In genomic region chr14:94036328-94037167, GRCh38 we compare ENCODE assay signal across 8 cellular contexts. TPM values are rescaled to one million over a fixed set of nuclear protein-coding genes. Genes with fewer than 3 reads are reported as not detected.
A peak's percentile ranks its signal among the peaks of the same experiment; 100 is the strongest.
DNase-seq lines count a peak whose midpoint lies in the region; ATAC-seq, FAIRE-seq and TF ChIP-seq lines count a peak whose summit lies in the region.

No MANE protein-coding gene starts in this region.

- H3F3A ChIP-seq in MM.1S (ENCODE audit: insufficient read depth, low read length): no peaks in the 10 kb centered on the region

- H3K27me3 Mint-ChIP-seq in immature natural killer cell (ENCODE audit: low read depth in 3 of 3): peaks cover 0 to 1% (median 1%) of the 10 kb centered on the region in 3 donors

- H2AFZ ChIP-seq in MM.1S (ENCODE audit: low read length): no peak overlapping the region
- H2AFZ ChIP-seq in K562 (ENCODE audit: low read depth, low read length): no peak overlapping the region

- no TSS peak for BruUV-seq in K562 (replicated peaks; lab: Mats Ljungman, UMichigan)

- peak overlapping the region in 1 of 6 donors; percentile 4 for H3K27ac Mint-ChIP-seq in immature natural killer cell

- no peak overlapping the region for H3K4me3 ChIP-seq in HAP-1
- H3K4me3 ChIP-seq in MM.1S (ENCODE audit: low read length): no peak overlapping the region
- no peak overlapping the region for H3K4me3 ChIP-seq in K562

- H3K4me1 ChIP-seq in HAP-1 (no peaks in the 10 kb centered on the region), MM.1S (ENCODE audit: low read length) (no peaks in the 10 kb centered on the region), K562 (replicated peaks in 1 of 2; ENCODE audit: control insufficient read depth in 2 of 2, insufficient read depth in 2 of 2, low read length in 2 of 2) (no peaks in the 10 kb centered on the region)

- no peak overlapping the region for H3K9ac ChIP-seq in MM.1S (ENCODE audit: low read length)
- H3K9ac ChIP-seq in K562 (ENCODE audit: insufficient read depth in 1 of 2, low read depth in 2 of 2, low read length in 2 of 2): no peak overlapping the region

- H3K27me3 ChIP-seq in HAP-1 (ENCODE audit: low read depth): no peaks in the 10 kb centered on the region
- no peaks in the 10 kb centered on the region for H3K27me3 ChIP-seq in MM.1S (replicated peaks; ENCODE audit: insufficient read depth, low read length)
- H3K27me3 ChIP-seq in K562 (ENCODE audit: control insufficient read depth in 2 of 2, insufficient read depth in 2 of 2, low read length in 2 of 2): peaks cover 4 to 24% of the 10 kb centered on the region in 2 experiments; a peak in 4 of 5 replicates

- H3K4me2 ChIP-seq in MM.1S (ENCODE audit: low read depth, low read length) (no peak overlapping the region), K562 (ENCODE audit: insufficient read depth, low read length) (no peak overlapping the region)

- peak; percentile 33 to 71 for TF ChIP-seq RAD21 in K562 (CRISPR knock-in tag; conservative IDR thresholded peaks at IDR 0.05 in 1 of 2, IDR thresholded peaks at IDR 0.05 in 1 of 2)

- TF ChIP-seq EP300 in K562 (IDR thresholded peaks at IDR 0.05; ENCODE audit: low read length): no peak

- no peak overlapping the region for H3K4me3 Mint-ChIP-seq in immature natural killer cell

- no peaks in the 10 kb centered on the region for H3K9me1 ChIP-seq in K562 (ENCODE audit: control insufficient read depth, insufficient read depth, low read length)

- no peaks in the 10 kb centered on the region for H3K9me2 ChIP-seq in MM.1S (replicated peaks; ENCODE audit: insufficient read depth, low read length)

- no peak for TF ChIP-seq POLR2A in K562 (conservative IDR thresholded peaks at IDR 0.05)

- H3K27ac ChIP-seq in MM.1S (ENCODE audit: low read length): no peak overlapping the region
- H3K27ac ChIP-seq in K562 (ENCODE audit: extremely low read depth, low read depth, low read length): no peak overlapping the region

- FAIRE-seq in K562 (lab: Jason Lieb, UNC): peak; percentile 67

- no peaks in the 10 kb centered on the region for H3K9me3 Mint-ChIP-seq in immature natural killer cell

- H3K9me3 ChIP-seq in HAP-1 (no peaks in the 10 kb centered on the region), MM.1S (replicated peaks; ENCODE audit: insufficient read depth, low read length) (no peaks in the 10 kb centered on the region), K562 (replicated peaks; ENCODE audit: control insufficient read depth, insufficient read depth, low read depth, low read length) (no peaks in the 10 kb centered on the region)

- intact Hi-C loops in K562 (cut with micrococcal nuclease): loop anchor here (1.0 kb wide), 1 partner anchor 100 kb away; no protein-coding TSS in a partner anchor

- CTCF ChIA-PET in K562 (lab: Yijun Ruan, JAX; ENCODE audit: low intra/inter-chr PET ratio): interaction anchor here (1.1 to 2.9 kb wide), 4 partner anchors 96 to 145 kb away, joined by 3 to 16 read pairs (median 4); no protein-coding TSS in a partner anchor

- WGBS in K562 (ENCODE audit: insufficient coverage, low coverage, missing lambda C conversion rate): 10% methylated on average over 12 of the region's 12 CpGs

- H4K20me1 ChIP-seq in MM.1S (ENCODE audit: insufficient read depth, low read length): no peaks in the 10 kb centered on the region
- H4K20me1 ChIP-seq in K562 (replicated peaks; ENCODE audit: control insufficient read depth, insufficient read depth, low read length): no peaks in the 10 kb centered on the region; the same call in 1 of the 2 replicates

- DNase-seq in GM10266 (ENCODE audit: extremely low spot score) (peak; percentile 79), HAP-1 (ENCODE audit: low spot score in 2 of 2) (peak; percentile 54 to 88), MM.1S (peak; percentile 58), UCSD-AML1 (lab: John Stamatoyannopoulos, UW; ENCODE audit: unreplicated experiment) (peak; percentile 79), K562 (ENCODE audit: extremely low read depth in 1 of 4, low spot score in 3 of 4) (peak; percentile 65 to 70 (median 68)), immature natural killer cell (peak; percentile 67 to 73 (median 70)), cerebellar nuclear complex (lab: John Stamatoyannopoulos, UW) (no peak)
- peak; percentile 54 to 68 (median 66) for DNase-seq in stimulated activated CD4-positive, alpha-beta T cell treated with anti-CD3 and anti-CD28 coated beads, Interleukin-1b, Interleukin-23, amount 100 ng/mL, for 24 hours (ENCODE audit: low read depth in 4 of 4, low spot score in 1 of 4)

- no peaks in the 10 kb centered on the region for H3K36me3 Mint-ChIP-seq in immature natural killer cell

- H3K36me3 ChIP-seq in HAP-1 (replicated peaks): no peaks in the 10 kb centered on the region
- H3K36me3 ChIP-seq in MM.1S (replicated peaks; ENCODE audit: insufficient read depth, low read length): no peaks in the 10 kb centered on the region
- H3K36me3 ChIP-seq in K562 (ENCODE audit: control insufficient read depth, insufficient read depth, low read length): no peaks in the 10 kb centered on the region

- peak; percentile 97 for ATAC-seq in K562

- in situ Hi-C loops in HAP-1 (cut with MboI; ENCODE audit: low sequenced_read_pairs): loop anchor here (5.0 kb wide), 1 partner anchor 101 kb away; no protein-coding TSS in a partner anchor
- in situ Hi-C loops in K562 (cut with MboI): loop anchor here (5.0 kb wide), 1 partner anchor 101 kb away; no protein-coding TSS in a partner anchor

- POLR2A ChIA-PET in K562 (lab: Yijun Ruan, JAX): interaction anchor here (1.0 kb wide), 2 partner anchors 9 to 125 kb away, joined by 3 to 5 read pairs; no protein-coding TSS in a partner anchor

- H3K4me1 Mint-ChIP-seq in immature natural killer cell: peaks cover 0 to 2% of the 10 kb centered on the region in 2 donors

- TF ChIP-seq CTCF in GM10266 (IDR thresholded peaks at IDR 0.05; ENCODE audit: control insufficient read depth, insufficient read depth, low read depth, missing control alignments) (peak; percentile 80), MM.1S (IDR thresholded peaks at IDR 0.05; ENCODE audit: low read length) (peak; percentile 71), K562 (IDR thresholded peaks at IDR 0.05 in 2 of 3, conservative IDR thresholded peaks at IDR 0.05 in 1 of 3; ENCODE audit: insufficient read depth in 2 of 3, low read depth in 1 of 3, low read length in 3 of 3) (peak; percentile 80 to 84 (median 84))

- no peaks in the 10 kb centered on the region for H3K79me2 ChIP-seq in MM.1S (ENCODE audit: low read length)
- no peaks in the 10 kb centered on the region for H3K79me2 ChIP-seq in K562 (ENCODE audit: control insufficient read depth, insufficient read depth, low read length)

RNA-seq across cellular contexts. Expression of gene OTUB2, which starts 10.4 kb away (rescaled TPM):
- 0.12 and 0.72 TPM in 2 replicates for total RNA-seq in K562 (2011; cell fraction: chromatin; rRNA removed; ENCODE audit: low replicate concordance)
- total RNA-seq in K562 (2011; cell fraction: nucleolus; rRNA removed): 0.26 and 1.0 TPM in 2 replicates
- total RNA-seq in K562 (2011; cell fraction: nucleoplasm; rRNA removed): 0.22 and 0.38 TPM in 2 replicates
- total RNA-seq in K562 (2014; rRNA removed) (0.23 and 0.24 TPM in 2 replicates), K562 (2014; rRNA removed; fragmentation: Illumina TruSeq; extraction: Trizol) (0.07 and 0.35 TPM in 2 replicates), K562 (2015; rRNA removed; fragmentation: Illumina TruSeq; extraction: Trizol) (0.11 and 0.15 TPM in 2 replicates), K562 (2021) (0.31 and 0.34 TPM in 2 replicates)
- polyA plus RNA-seq in K562 (2011; rRNA removed) (0.11 and 0.20 TPM in 2 replicates), K562 (2014; fragmentation: Illumina TruSeq; extraction: Trizol) (0.15 and 0.21 TPM in 2 replicates), K562 (2014; fragmentation: Nextera tagmentation; extraction: Ambion mirVana) (under 1 TPM; 0.01 to 0.08 TPM), K562 (2014; rRNA removed) (0.08 and 0.26 TPM in 2 replicates), immature natural killer cell (under 1 TPM in 2 of 3 donors, not detected in 1; 0.22 to 0.33 TPM)
- 0.09 and 0.12 TPM in 2 replicates for polyA plus RNA-seq in K562 (2011; cell fraction: cytosol; rRNA removed)
- 0.18 and 0.33 TPM in 2 replicates for polyA plus RNA-seq in K562 (2011; cell fraction: nucleus; rRNA removed)
- polyA plus RNA-seq in K562 (2012): 0.21 and 0.28 TPM in 2 replicates
- 0.18 and 0.46 TPM in 2 replicates for polyA minus RNA-seq in K562 (2011; rRNA and poly(A)+ RNA removed)
- 0.67 TPM in 1 of 2 replicates, not detected in the other for polyA minus RNA-seq in K562 (2011; cell fraction: cytosol; rRNA and poly(A)+ RNA removed)
- 0.22 and 0.40 TPM in 2 replicates for polyA minus RNA-seq in K562 (2011; cell fraction: nucleus; rRNA and poly(A)+ RNA removed)

RNA-seq across cellular contexts. Expression of gene CCDC197, which starts 39.4 kb away (rescaled TPM):
- total RNA-seq in K562 (2011; cell fraction: chromatin; rRNA removed; ENCODE audit: low replicate concordance): not detected in 2 replicates
- not detected in 2 replicates for total RNA-seq in K562 (2011; cell fraction: nucleolus; rRNA removed)
- not detected in 2 replicates for total RNA-seq in K562 (2011; cell fraction: nucleoplasm; rRNA removed)
- total RNA-seq in K562 (2014; rRNA removed): not detected in 2 replicates
- total RNA-seq in K562 (2014; rRNA removed; fragmentation: Illumina TruSeq; extraction: Trizol): not detected in 2 replicates
- not detected in 2 replicates for total RNA-seq in K562 (2015; rRNA removed; fragmentation: Illumina TruSeq; extraction: Trizol)
- total RNA-seq in K562 (2021): not detected in 2 replicates
- polyA plus RNA-seq in K562 (2011; rRNA removed): not detected in 2 replicates
- polyA plus RNA-seq in K562 (2011; cell fraction: cytosol; rRNA removed): not detected in 2 replicates
- not detected in 2 replicates for polyA plus RNA-seq in K562 (2011; cell fraction: nucleus; rRNA removed)
- not detected in 2 replicates for polyA plus RNA-seq in K562 (2012)
- polyA plus RNA-seq in K562 (2014; fragmentation: Illumina TruSeq; extraction: Trizol): not detected in 2 replicates
- not detected for polyA plus RNA-seq in K562 (2014; fragmentation: Nextera tagmentation; extraction: Ambion mirVana)
- polyA plus RNA-seq in K562 (2014; rRNA removed): not detected in 2 replicates
- not detected in 2 replicates for polyA minus RNA-seq in K562 (2011; rRNA and poly(A)+ RNA removed)
- not detected in 2 replicates for polyA minus RNA-seq in K562 (2011; cell fraction: cytosol; rRNA and poly(A)+ RNA removed)
- not detected in 2 replicates for polyA minus RNA-seq in K562 (2011; cell fraction: nucleus; rRNA and poly(A)+ RNA removed)
- polyA plus RNA-seq in immature natural killer cell: not detected

RNA-seq across cellular contexts. Expression of gene DDX24, which starts 44.5 kb away (rescaled TPM):
- total RNA-seq in K562 (2011; cell fraction: chromatin; rRNA removed; ENCODE audit: low replicate concordance): 39.3 and 70.0 TPM in 2 replicates
- total RNA-seq in K562 (2011; cell fraction: nucleolus; rRNA removed): 36.2 TPM in 2 replicates
- 33.4 and 34.7 TPM in 2 replicates for total RNA-seq in K562 (2011; cell fraction: nucleoplasm; rRNA removed)
- total RNA-seq in K562 (2014; rRNA removed) (98.3 and 104 TPM in 2 replicates), K562 (2014; rRNA removed; fragmentation: Illumina TruSeq; extraction: Trizol) (129 and 139 TPM in 2 replicates), K562 (2015; rRNA removed; fragmentation: Illumina TruSeq; extraction: Trizol) (122 and 125 TPM in 2 replicates), K562 (2021) (118 and 127 TPM in 2 replicates)
- polyA plus RNA-seq in K562 (2011; rRNA removed) (95.7 and 98.6 TPM in 2 replicates), K562 (2014; fragmentation: Illumina TruSeq; extraction: Trizol) (139 and 175 TPM in 2 replicates), K562 (2014; fragmentation: Nextera tagmentation; extraction: Ambion mirVana) (100 to 1,000 TPM in 1 of 2 experiments, 10 to 100 TPM in 1; 95.1 to 136 TPM), K562 (2014; rRNA removed) (67.4 and 82.4 TPM in 2 replicates), immature natural killer cell (100 to 1,000 TPM in 2 of 3 donors, 10 to 100 TPM in 1; 60.8 to 208 (median 114) TPM)
- polyA plus RNA-seq in K562 (2011; cell fraction: cytosol; rRNA removed): 61.5 and 65.0 TPM in 2 replicates
- polyA plus RNA-seq in K562 (2011; cell fraction: nucleus; rRNA removed): 76.7 and 77.4 TPM in 2 replicates
- polyA plus RNA-seq in K562 (2012): 67.1 and 89.1 TPM in 2 replicates
- polyA minus RNA-seq in K562 (2011; rRNA and poly(A)+ RNA removed): 102 and 114 TPM in 2 replicates
- polyA minus RNA-seq in K562 (2011; cell fraction: cytosol; rRNA and poly(A)+ RNA removed): 32.5 and 54.1 TPM in 2 replicates
- 28.8 and 48.1 TPM in 2 replicates for polyA minus RNA-seq in K562 (2011; cell fraction: nucleus; rRNA and poly(A)+ RNA removed)

RNA-seq across cellular contexts. Expression of gene IFI27L1, which starts 44.6 kb away (rescaled TPM):
- 24.1 and 32.5 TPM in 2 replicates for total RNA-seq in K562 (2011; cell fraction: chromatin; rRNA removed; ENCODE audit: low replicate concordance)
- total RNA-seq in K562 (2011; cell fraction: nucleolus; rRNA removed): 33.0 and 35.5 TPM in 2 replicates
- total RNA-seq in K562 (2011; cell fraction: nucleoplasm; rRNA removed): 30.1 and 34.7 TPM in 2 replicates
- total RNA-seq in K562 (2014; rRNA removed) (20.3 and 24.6 TPM in 2 replicates), K562 (2014; rRNA removed; fragmentation: Illumina TruSeq; extraction: Trizol) (13.8 and 19.7 TPM in 2 replicates), K562 (2015; rRNA removed; fragmentation: Illumina TruSeq; extraction: Trizol) (17.6 and 17.8 TPM in 2 replicates), K562 (2021) (20.2 and 23.8 TPM in 2 replicates)
- polyA plus RNA-seq in K562 (2011; rRNA removed) (28.0 and 31.9 TPM in 2 replicates), K562 (2014; fragmentation: Illumina TruSeq; extraction: Trizol) (14.5 and 19.3 TPM in 2 replicates), K562 (2014; fragmentation: Nextera tagmentation; extraction: Ambion mirVana) (10 to 100 TPM; 22.8 to 28.0 TPM), K562 (2014; rRNA removed) (25.0 and 25.6 TPM in 2 replicates), immature natural killer cell (10 to 100 TPM; 10.0 to 19.3 (median 10.3) TPM)
- 35.9 TPM in 2 replicates for polyA plus RNA-seq in K562 (2011; cell fraction: cytosol; rRNA removed)
- 50.2 and 57.1 TPM in 2 replicates for polyA plus RNA-seq in K562 (2011; cell fraction: nucleus; rRNA removed)
- polyA plus RNA-seq in K562 (2012): 23.6 and 32.5 TPM in 2 replicates
- 4.8 and 7.3 TPM in 2 replicates for polyA minus RNA-seq in K562 (2011; rRNA and poly(A)+ RNA removed)
- 3.3 and 5.8 TPM in 2 replicates for polyA minus RNA-seq in K562 (2011; cell fraction: cytosol; rRNA and poly(A)+ RNA removed)
- 6.5 and 11.7 TPM in 2 replicates for polyA minus RNA-seq in K562 (2011; cell fraction: nucleus; rRNA and poly(A)+ RNA removed)

Comparison
In these comparisons a context has a peak if more than half of its experiments do, and no peak if none do; other contexts are left out.
1. DNase-seq: peak in GM10266 (single experiment), HAP-1 (2 of 2), MM.1S (single experiment), UCSD-AML1 (single experiment), K562 (4 of 4), immature natural killer cell (3 of 3) and stimulated activated CD4-positive, alpha-beta T cell treated with anti-CD3 and anti-CD28 coated beads, Interleukin-1b, Interleukin-23, amount 100 ng/mL, for 24 hours (4 of 4); none in cerebellar nuclear complex (0 of 2).
2. Peak in every context shown above with its lines, with median percentiles within 50 percentile points of each other: CTCF ChIP-seq.